Comparison of ENCODE assay signal across 8 cellular contexts in the genomic region with DNA sequence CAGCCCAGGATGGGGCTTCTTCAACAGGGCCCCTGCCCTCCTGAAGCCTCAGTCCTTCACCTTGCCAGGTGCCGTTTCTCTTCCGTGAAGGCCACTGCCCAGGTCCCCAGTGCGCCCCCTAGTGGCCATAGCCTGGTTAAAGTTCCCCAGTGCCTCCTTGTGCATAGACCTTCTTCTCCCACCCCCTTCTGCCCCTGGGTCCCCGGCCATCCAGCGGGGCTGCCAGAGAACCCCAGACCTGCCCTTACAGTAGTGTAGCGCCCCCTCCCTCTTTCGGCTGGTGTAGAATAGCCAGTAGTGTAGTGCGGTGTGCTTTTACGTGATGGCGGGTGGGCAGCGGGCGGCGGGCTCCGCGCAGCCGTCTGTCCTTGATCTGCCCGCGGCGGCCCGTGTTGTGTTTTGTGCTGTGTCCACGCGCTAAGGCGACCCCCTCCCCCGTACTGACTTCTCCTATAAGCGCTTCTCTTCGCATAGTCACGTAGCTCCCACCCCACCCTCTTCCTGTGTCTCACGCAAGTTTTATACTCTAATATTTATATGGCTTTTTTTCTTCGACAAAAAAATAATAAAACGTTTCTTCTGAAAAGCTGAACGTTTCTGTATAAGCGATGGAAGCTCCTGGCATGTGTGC. TPM values are rescaled to one million over a fixed set of nuclear protein-coding genes. Genes with fewer than 3 reads are reported as not detected.
A peak's percentile ranks its signal among the peaks of the same experiment; 100 is the strongest.
DNase-seq lines count a peak whose midpoint lies in the region; ATAC-seq and TF ChIP-seq lines count a peak whose summit lies in the region.

No MANE protein-coding gene starts in this region.

- peak overlapping the region; percentile 61 for H3K4me3 Mint-ChIP-seq in activated CD4-positive, alpha-beta T cell treated with anti-CD3 and anti-CD28 coated beads, Interleukin-2, amount 10 ng/mL, durations not matched to agents 7 days and 5 days

- H3K9me3 ChIP-seq in colonic mucosa, result no peaks in the 10 kb centered on the region
- H3K9me3 ChIP-seq in liver (ENCODE audit: control insufficient read depth in 4 of 4, low read length in 3 of 4), result no peaks in the 10 kb centered on the region

- TF ChIP-seq CTCF in colonic mucosa (IDR thresholded peaks at IDR 0.05) (peak; percentile 86), liver (IDR thresholded peaks at IDR 0.05; ENCODE audit: low read depth, low read length, missing input control) (peak; percentile 69)

- H3K36me3 Mint-ChIP-seq in activated CD4-positive, alpha-beta T cell treated with anti-CD3 and anti-CD28 coated beads, Interleukin-2, amount 10 ng/mL, durations not matched to agents 7 days and 5 days (ENCODE audit: low read depth), result peaks cover 30% of the 10 kb centered on the region

- H3K36me3 ChIP-seq in colonic mucosa (no peaks in the 10 kb centered on the region), liver (ENCODE audit: control insufficient read depth in 4 of 4, insufficient read depth in 3 of 4, low read depth in 1 of 4, low read length in 3 of 4) (peaks cover 9 to 23% (median 16%) of the 10 kb centered on the region in 4 donors)

- peak; percentile 65 to 78 for TF ChIP-seq RAD21 in liver (IDR thresholded peaks at IDR 0.05)

- intact Hi-C loops in colonic mucosa (cut with DNase I), result no loop called here

- ATAC-seq in GM18519 (IDR thresholded peaks at IDR 0.05; ENCODE audit: low FRiP score, unreplicated experiment), result no peak

- H3K9ac ChIP-seq in colonic mucosa (ENCODE audit: low read depth in 2 of 2, low read length in 2 of 2), result peak overlapping the region; percentile 57 to 64
- no peak overlapping the region for H3K9ac ChIP-seq in liver (ENCODE audit: low read depth in 1 of 2, low read length in 2 of 2)

- POLR2A ChIA-PET in activated CD4-positive, alpha-beta T cell treated with anti-CD3 and anti-CD28 coated beads, Interleukin-2, amount 10 ng/mL, durations not matched to agents 7 days and 5 days (lab: Charles Lee), result no interaction called here

- peak overlapping the region; percentile 61 for H3K27ac Mint-ChIP-seq in activated CD4-positive, alpha-beta T cell treated with anti-CD3 and anti-CD28 coated beads, Interleukin-2, amount 10 ng/mL, durations not matched to agents 7 days and 5 days

- H3K9me3 Mint-ChIP-seq in activated CD4-positive, alpha-beta T cell treated with anti-CD3 and anti-CD28 coated beads, Interleukin-2, amount 10 ng/mL, durations not matched to agents 7 days and 5 days, result no peaks in the 10 kb centered on the region

- H3K4me1 Mint-ChIP-seq in activated CD4-positive, alpha-beta T cell treated with anti-CD3 and anti-CD28 coated beads, Interleukin-2, amount 10 ng/mL, durations not matched to agents 7 days and 5 days, result peaks cover 27% of the 10 kb centered on the region

- H3K27me3 ChIP-seq in colonic mucosa, result no peaks in the 10 kb centered on the region
- no peaks in the 10 kb centered on the region for H3K27me3 ChIP-seq in liver (ENCODE audit: control insufficient read depth in 4 of 4, insufficient read depth in 4 of 4, low read length in 3 of 4)

- H3K27me3 Mint-ChIP-seq in activated CD4-positive, alpha-beta T cell treated with anti-CD3 and anti-CD28 coated beads, Interleukin-2, amount 10 ng/mL, durations not matched to agents 7 days and 5 days, result no peaks in the 10 kb centered on the region

- H3K4me3 ChIP-seq in colonic mucosa, result peak overlapping the region; percentile 36
- peak overlapping the region; percentile 27 to 63 (median 51) for H3K4me3 ChIP-seq in liver (ENCODE audit: low read depth in 1 of 3, low read length in 3 of 3)

- H3K4me1 ChIP-seq in colonic mucosa (peaks cover 8% of the 10 kb centered on the region), liver (ENCODE audit: control insufficient read depth in 4 of 4, insufficient read depth in 4 of 4, low read length in 3 of 4) (peaks cover 4 to 20% (median 7%) of the 10 kb centered on the region in 4 donors)

- 13% methylated on average over 32 of the region's 32 CpGs for WGBS in liver

- DNase-seq in NCI-H1436 (lab: John Stamatoyannopoulos, UW) (peak; percentile 68), NCI-H1436 treated with DMSO at 0.1 percent for 48 hours (lab: John Stamatoyannopoulos, UW) (no peak), NCI-H1105 (lab: John Stamatoyannopoulos, UW) (peak; percentile 52), colonic mucosa (peak; percentile 94)
- peak; percentile 83 for DNase-seq in activated CD4-positive, alpha-beta T cell treated with anti-CD3 and anti-CD28 coated beads, Interleukin-2, amount 10 ng/mL, durations not matched to agents 7 days and 5 days
- peak; percentile 83 to 95 for DNase-seq in stimulated activated CD4-positive, alpha-beta T cell treated with anti-CD3 and anti-CD28 coated beads, Interleukin-4, amount 100 ng/mL, for 48 hours (ENCODE audit: low read depth in 2 of 2)

- H3K27ac ChIP-seq in colonic mucosa (peak overlapping the region; percentile 70), liver (ENCODE audit: low read depth in 1 of 2, low read length in 2 of 2) (peak overlapping the region; percentile 58 to 72)

- CTCF ChIA-PET in activated CD4-positive, alpha-beta T cell treated with anti-CD3 and anti-CD28 coated beads, Interleukin-2, amount 10 ng/mL, durations not matched to agents 7 days and 5 days (lab: Charles Lee), result interaction anchor here (0.6 to 3.7 kb wide), 20 partner anchors 9 to 1051 kb away, joined by 3 to 28 read pairs (median 4); partner anchors contain the start of genes PCDHGA10, PCDHGA11, PCDHGA12 and PCDHGA3

TF ChIP-seq in liver, 16 proteins besides CTCF, POLR2A, EP300 and RAD21 (continues in another document):
- no peak for TF ChIP-seq RXRA (IDR thresholded peaks at IDR 0.05)
- TF ChIP-seq FOXA2 (IDR thresholded peaks at IDR 0.05), result no peak
- no peak for TF ChIP-seq SP1 (IDR thresholded peaks at IDR 0.05)
- TF ChIP-seq, protein P1, sequence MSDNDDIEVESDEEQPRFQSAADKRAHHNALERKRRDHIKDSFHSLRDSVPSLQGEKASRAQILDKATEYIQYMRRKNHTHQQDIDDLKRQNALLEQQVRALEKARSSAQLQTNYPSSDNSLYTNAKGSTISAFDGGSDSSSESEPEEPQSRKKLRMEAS (IDR thresholded peaks at IDR 0.05), result no peak
- no peak for TF ChIP-seq ZBTB33 (IDR thresholded peaks at IDR 0.05)
- no peak for TF ChIP-seq FOXA1 (IDR thresholded peaks at IDR 0.05)
- no peak for TF ChIP-seq NR2F2 (IDR thresholded peaks at IDR 0.05)
- TF ChIP-seq YY1 (IDR thresholded peaks at IDR 0.05), result no peak
- no peak for TF ChIP-seq REST (IDR thresholded peaks at IDR 0.05)
- no peak for TF ChIP-seq JUND (IDR thresholded peaks at IDR 0.05)
- TF ChIP-seq HNF4A (conservative IDR thresholded peaks at IDR 0.05), result no peak
- no peak for TF ChIP-seq EGR1 (IDR thresholded peaks at IDR 0.05; ENCODE audit: low read depth in 2 of 2)
- no peak for TF ChIP-seq HNF4G (IDR thresholded peaks at IDR 0.05)
- TF ChIP-seq GABPA (IDR thresholded peaks at IDR 0.05 in 1 of 2, conservative IDR thresholded peaks at IDR 0.05 in 1 of 2), result no peak

RNA-seq across cellular contexts. Expression of gene PCDHGC5, which starts 23.6 kb away (rescaled TPM):
- total RNA-seq in activated CD4-positive, alpha-beta T cell treated with anti-CD3 and anti-CD28 coated beads, Interleukin-2, amount 10 ng/mL, durations not matched to agents 7 days and 5 days, result not detected
- total RNA-seq in colonic mucosa (under 1 TPM; 0.32 to 0.64 TPM), liver (1 to 10 TPM in 1 of 2 donors, under 1 TPM in 1; 0.19 to 1.1 TPM)
- polyA plus RNA-seq in liver, result under 1 TPM in 1 of 2 donors, not detected in 1; 0.02 TPM

RNA-seq across cellular contexts. Expression of gene PCDHGC4, which starts 27.7 kb away (rescaled TPM):
- total RNA-seq in activated CD4-positive, alpha-beta T cell treated with anti-CD3 and anti-CD28 coated beads, Interleukin-2, amount 10 ng/mL, durations not matched to agents 7 days and 5 days, result not detected
- total RNA-seq in colonic mucosa (under 1 TPM; 0.35 to 0.64 TPM), liver (1 to 10 TPM in 1 of 2 donors, under 1 TPM in 1; 0.33 to 1.4 TPM)
- polyA plus RNA-seq in liver, result not detected

RNA-seq across cellular contexts. Expression of gene PCDHGC3, which starts 36.7 kb away (rescaled TPM):
- total RNA-seq in activated CD4-positive, alpha-beta T cell treated with anti-CD3 and anti-CD28 coated beads, Interleukin-2, amount 10 ng/mL, durations not matched to agents 7 days and 5 days, result not detected
- 10 to 100 TPM; 13.1 to 22.2 TPM for total RNA-seq in colonic mucosa
- 1 to 10 TPM; 3.7 to 5.7 TPM for total RNA-seq in liver
- polyA plus RNA-seq in liver, result 10 to 100 TPM in 1 of 2 donors, 1 to 10 TPM in 1; 6.8 to 11.0 TPM

Comparison
In these comparisons a context has a peak if more than half of its experiments do, and no peak if none do; other contexts are left out.
1. H3K9ac ChIP-seq: peak in colonic mucosa (2 of 2); none in liver (0 of 2).
2. RNA of gene PCDHGC3, which starts 36.7 kb away (total RNA-seq): 13.1 to 22.2 TPM in colonic mucosa and 3.7 to 5.7 TPM in liver; not detected in activated CD4-positive, alpha-beta T cell treated with anti-CD3 and anti-CD28 coated beads, Interleukin-2, amount 10 ng/mL, durations not matched to agents 7 days and 5 days; every median in the first group is over 4 times any median in the second.